Comparison of ENCODE assay signal across 1 cellular context in the genomic region with DNA sequence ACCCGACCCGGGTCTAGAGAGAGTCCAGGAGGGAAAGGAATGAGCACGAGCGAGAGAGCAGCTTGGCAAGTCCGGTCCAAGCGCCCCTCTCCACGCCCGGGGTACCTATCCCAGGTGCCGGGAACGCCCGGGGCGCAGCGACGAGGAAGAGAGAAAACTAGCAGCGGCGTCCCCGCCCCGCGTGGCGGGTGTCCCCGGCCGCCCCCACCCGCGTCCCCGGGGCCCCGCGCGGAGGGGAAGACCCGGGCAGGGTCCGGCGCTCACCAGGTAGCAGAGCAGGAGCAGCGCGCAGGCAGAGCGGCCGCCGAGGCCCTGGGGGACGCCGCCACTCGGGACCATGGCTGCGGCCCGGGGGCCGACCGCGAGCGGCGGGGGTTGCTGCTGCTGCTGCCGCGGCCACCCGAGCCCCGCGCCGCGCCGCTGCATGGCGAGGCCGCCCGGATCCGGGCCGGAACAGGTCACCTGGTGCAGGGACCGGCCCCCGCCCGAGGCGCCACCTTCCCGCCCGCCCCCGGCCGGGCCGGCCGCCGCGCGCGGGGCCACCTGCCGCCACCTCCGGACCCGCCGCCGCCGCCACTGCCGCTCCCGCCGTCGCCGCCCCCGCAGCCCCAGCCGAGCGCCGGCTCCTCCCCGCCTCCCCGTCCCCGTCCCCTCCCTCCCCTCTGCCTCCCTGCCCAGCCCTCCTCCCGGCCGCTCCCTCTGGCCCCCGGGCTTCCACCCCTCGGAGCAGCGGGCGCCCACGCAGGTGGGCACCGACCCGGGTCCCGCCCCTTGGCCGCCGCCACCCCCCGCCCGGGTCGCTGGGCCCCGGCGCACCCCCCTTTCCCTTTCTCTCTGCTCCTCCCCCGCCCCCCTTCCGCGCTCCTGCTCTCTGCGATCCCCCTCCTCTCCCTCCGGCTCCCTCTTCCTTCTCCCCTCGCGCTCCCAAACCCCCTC.
A peak's percentile ranks its signal among the peaks of the same experiment; 100 is the strongest.
TF ChIP-seq lines count a peak whose summit lies in the region.

A gene (minus strand): TSS at position 578 of the 936 bp plus-strand sequence. CDS start 152 bp downstream, at position 426.

TF ChIP-seq in H1, 55 proteins besides CTCF, POLR2A, EP300 and RAD21:
- TF ChIP-seq SIRT6 (IDR thresholded peaks at IDR 0.05; ENCODE audit: low read length) (no peak), SP2 (IDR thresholded peaks at IDR 0.05; ENCODE audit: low read length) (no peak), SIN3A (conservative IDR thresholded peaks at IDR 0.05 in 1 of 2, IDR thresholded peaks at IDR 0.05 in 1 of 2; ENCODE audit: low read depth in 1 of 2, low read length in 2 of 2) (no peak; a peak in 1 of 4 replicates), SUZ12 (IDR thresholded peaks at IDR 0.05; ENCODE audit: low read length) (peak; percentile 36; the same call in 1 of the 2 replicates), KDM4A (IDR thresholded peaks at IDR 0.05; ENCODE audit: low read depth, low read length, severe bottlenecking) (peak; percentile 53), CHD2 (IDR thresholded peaks at IDR 0.05; ENCODE audit: low read length) (no peak), CBX5 (IDR thresholded peaks at IDR 0.05; ENCODE audit: low read depth, low read length) (no peak), TAF1 (IDR thresholded peaks at IDR 0.05; ENCODE audit: low read depth, low read length) (peak; percentile 23; the same call in 1 of the 2 replicates), RXRA (IDR thresholded peaks at IDR 0.05; ENCODE audit: insufficient read depth, low read depth, low read length) (no peak), NANOG (IDR thresholded peaks at IDR 0.05; ENCODE audit: insufficient read depth, low read depth, low read length, poor library complexity, severe bottlenecking) (no peak), GTF2F1 (IDR thresholded peaks at IDR 0.05; ENCODE audit: borderline replicate concordance, low read depth, low read length) (no peak), SIX5 (IDR thresholded peaks at IDR 0.05; ENCODE audit: low read depth, low read length) (no peak), GABPA (IDR thresholded peaks at IDR 0.05; ENCODE audit: borderline replicate concordance, insufficient read depth, low read length) (no peak), CBX8 (IDR thresholded peaks at IDR 0.05; ENCODE audit: borderline replicate concordance, low read depth, low read length) (no peak), JUN (IDR thresholded peaks at IDR 0.05; ENCODE audit: low read depth, low read length) (no peak), CREB1 (IDR thresholded peaks at IDR 0.05) (no peak), BACH1 (IDR thresholded peaks at IDR 0.05; ENCODE audit: low read length) (no peak), SAP30 (IDR thresholded peaks at IDR 0.05; ENCODE audit: insufficient read depth, insufficient replicate concordance, low read length) (no peak), TEAD4 (IDR thresholded peaks at IDR 0.05; ENCODE audit: low read depth, low read length) (no peak), RBBP5 (IDR thresholded peaks at IDR 0.05; ENCODE audit: borderline replicate concordance, low read depth, low read length) (peak; percentile 29; the same call in 1 of the 2 replicates), KDM1A (IDR thresholded peaks at IDR 0.05; ENCODE audit: borderline replicate concordance, low read length) (no peak), SP4 (IDR thresholded peaks at IDR 0.05; ENCODE audit: low read length) (no peak), KDM5A (IDR thresholded peaks at IDR 0.05; ENCODE audit: low read length) (no peak), JUND (IDR thresholded peaks at IDR 0.05; ENCODE audit: low read length) (no peak), SP1 (IDR thresholded peaks at IDR 0.05; ENCODE audit: low read depth, low read length) (no peak), MAFK (IDR thresholded peaks at IDR 0.05; ENCODE audit: low read depth, low read length) (no peak), BRCA1 (IDR thresholded peaks at IDR 0.05; ENCODE audit: low read depth, low read length) (no peak), PHF8 (conservative IDR thresholded peaks at IDR 0.05; ENCODE audit: low read depth, low read length) (peak; percentile 34; the same call in 1 of the 2 replicates), HDAC6 (IDR thresholded peaks at IDR 0.05; ENCODE audit: low read depth, low read length) (no peak), RNF2 (IDR thresholded peaks at IDR 0.05; ENCODE audit: borderline replicate concordance, low read depth, low read length, missing control alignments, poor library complexity, severe bottlenecking) (no peak), CHD1 (IDR thresholded peaks at IDR 0.05; ENCODE audit: low read depth, low read length) (no peak), CTBP2 (IDR thresholded peaks at IDR 0.05; ENCODE audit: borderline replicate concordance, insufficient read depth, insufficient read length, low read length) (no peak), POLR2AphosphoS5 (IDR thresholded peaks at IDR 0.05; ENCODE audit: low read depth, low read length) (no peak), CEBPB (IDR thresholded peaks at IDR 0.05; ENCODE audit: low read depth, low read length) (no peak), SRF (IDR thresholded peaks at IDR 0.05; ENCODE audit: low read depth, low read length) (no peak), POU5F1 (IDR thresholded peaks at IDR 0.05; ENCODE audit: low read depth, low read length) (no peak), EGR1 (IDR thresholded peaks at IDR 0.05; ENCODE audit: borderline replicate concordance, low read depth, low read length) (peak; percentile 21; the same call in 1 of the 2 replicates)
- TF ChIP-seq, protein P1, sequence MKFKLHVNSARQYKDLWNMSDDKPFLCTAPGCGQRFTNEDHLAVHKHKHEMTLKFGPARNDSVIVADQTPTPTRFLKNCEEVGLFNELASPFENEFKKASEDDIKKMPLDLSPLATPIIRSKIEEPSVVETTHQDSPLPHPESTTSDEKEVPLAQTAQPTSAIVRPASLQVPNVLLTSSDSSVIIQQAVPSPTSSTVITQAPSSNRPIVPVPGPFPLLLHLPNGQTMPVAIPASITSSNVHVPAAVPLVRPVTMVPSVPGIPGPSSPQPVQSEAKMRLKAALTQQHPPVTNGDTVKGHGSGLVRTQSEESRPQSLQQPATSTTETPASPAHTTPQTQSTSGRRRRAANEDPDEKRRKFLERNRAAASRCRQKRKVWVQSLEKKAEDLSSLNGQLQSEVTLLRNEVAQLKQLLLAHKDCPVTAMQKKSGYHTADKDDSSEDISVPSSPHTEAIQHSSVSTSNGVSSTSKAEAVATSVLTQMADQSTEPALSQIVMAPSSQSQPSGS (IDR thresholded peaks at IDR 0.05; ENCODE audit: low read length) = no peak
- TF ChIP-seq, protein P2, sequence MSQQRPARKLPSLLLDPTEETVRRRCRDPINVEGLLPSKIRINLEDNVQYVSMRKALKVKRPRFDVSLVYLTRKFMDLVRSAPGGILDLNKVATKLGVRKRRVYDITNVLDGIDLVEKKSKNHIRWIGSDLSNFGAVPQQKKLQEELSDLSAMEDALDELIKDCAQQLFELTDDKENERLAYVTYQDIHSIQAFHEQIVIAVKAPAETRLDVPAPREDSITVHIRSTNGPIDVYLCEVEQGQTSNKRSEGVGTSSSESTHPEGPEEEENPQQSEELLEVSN (IDR thresholded peaks at IDR 0.05) = no peak
- TF ChIP-seq, protein P3, sequence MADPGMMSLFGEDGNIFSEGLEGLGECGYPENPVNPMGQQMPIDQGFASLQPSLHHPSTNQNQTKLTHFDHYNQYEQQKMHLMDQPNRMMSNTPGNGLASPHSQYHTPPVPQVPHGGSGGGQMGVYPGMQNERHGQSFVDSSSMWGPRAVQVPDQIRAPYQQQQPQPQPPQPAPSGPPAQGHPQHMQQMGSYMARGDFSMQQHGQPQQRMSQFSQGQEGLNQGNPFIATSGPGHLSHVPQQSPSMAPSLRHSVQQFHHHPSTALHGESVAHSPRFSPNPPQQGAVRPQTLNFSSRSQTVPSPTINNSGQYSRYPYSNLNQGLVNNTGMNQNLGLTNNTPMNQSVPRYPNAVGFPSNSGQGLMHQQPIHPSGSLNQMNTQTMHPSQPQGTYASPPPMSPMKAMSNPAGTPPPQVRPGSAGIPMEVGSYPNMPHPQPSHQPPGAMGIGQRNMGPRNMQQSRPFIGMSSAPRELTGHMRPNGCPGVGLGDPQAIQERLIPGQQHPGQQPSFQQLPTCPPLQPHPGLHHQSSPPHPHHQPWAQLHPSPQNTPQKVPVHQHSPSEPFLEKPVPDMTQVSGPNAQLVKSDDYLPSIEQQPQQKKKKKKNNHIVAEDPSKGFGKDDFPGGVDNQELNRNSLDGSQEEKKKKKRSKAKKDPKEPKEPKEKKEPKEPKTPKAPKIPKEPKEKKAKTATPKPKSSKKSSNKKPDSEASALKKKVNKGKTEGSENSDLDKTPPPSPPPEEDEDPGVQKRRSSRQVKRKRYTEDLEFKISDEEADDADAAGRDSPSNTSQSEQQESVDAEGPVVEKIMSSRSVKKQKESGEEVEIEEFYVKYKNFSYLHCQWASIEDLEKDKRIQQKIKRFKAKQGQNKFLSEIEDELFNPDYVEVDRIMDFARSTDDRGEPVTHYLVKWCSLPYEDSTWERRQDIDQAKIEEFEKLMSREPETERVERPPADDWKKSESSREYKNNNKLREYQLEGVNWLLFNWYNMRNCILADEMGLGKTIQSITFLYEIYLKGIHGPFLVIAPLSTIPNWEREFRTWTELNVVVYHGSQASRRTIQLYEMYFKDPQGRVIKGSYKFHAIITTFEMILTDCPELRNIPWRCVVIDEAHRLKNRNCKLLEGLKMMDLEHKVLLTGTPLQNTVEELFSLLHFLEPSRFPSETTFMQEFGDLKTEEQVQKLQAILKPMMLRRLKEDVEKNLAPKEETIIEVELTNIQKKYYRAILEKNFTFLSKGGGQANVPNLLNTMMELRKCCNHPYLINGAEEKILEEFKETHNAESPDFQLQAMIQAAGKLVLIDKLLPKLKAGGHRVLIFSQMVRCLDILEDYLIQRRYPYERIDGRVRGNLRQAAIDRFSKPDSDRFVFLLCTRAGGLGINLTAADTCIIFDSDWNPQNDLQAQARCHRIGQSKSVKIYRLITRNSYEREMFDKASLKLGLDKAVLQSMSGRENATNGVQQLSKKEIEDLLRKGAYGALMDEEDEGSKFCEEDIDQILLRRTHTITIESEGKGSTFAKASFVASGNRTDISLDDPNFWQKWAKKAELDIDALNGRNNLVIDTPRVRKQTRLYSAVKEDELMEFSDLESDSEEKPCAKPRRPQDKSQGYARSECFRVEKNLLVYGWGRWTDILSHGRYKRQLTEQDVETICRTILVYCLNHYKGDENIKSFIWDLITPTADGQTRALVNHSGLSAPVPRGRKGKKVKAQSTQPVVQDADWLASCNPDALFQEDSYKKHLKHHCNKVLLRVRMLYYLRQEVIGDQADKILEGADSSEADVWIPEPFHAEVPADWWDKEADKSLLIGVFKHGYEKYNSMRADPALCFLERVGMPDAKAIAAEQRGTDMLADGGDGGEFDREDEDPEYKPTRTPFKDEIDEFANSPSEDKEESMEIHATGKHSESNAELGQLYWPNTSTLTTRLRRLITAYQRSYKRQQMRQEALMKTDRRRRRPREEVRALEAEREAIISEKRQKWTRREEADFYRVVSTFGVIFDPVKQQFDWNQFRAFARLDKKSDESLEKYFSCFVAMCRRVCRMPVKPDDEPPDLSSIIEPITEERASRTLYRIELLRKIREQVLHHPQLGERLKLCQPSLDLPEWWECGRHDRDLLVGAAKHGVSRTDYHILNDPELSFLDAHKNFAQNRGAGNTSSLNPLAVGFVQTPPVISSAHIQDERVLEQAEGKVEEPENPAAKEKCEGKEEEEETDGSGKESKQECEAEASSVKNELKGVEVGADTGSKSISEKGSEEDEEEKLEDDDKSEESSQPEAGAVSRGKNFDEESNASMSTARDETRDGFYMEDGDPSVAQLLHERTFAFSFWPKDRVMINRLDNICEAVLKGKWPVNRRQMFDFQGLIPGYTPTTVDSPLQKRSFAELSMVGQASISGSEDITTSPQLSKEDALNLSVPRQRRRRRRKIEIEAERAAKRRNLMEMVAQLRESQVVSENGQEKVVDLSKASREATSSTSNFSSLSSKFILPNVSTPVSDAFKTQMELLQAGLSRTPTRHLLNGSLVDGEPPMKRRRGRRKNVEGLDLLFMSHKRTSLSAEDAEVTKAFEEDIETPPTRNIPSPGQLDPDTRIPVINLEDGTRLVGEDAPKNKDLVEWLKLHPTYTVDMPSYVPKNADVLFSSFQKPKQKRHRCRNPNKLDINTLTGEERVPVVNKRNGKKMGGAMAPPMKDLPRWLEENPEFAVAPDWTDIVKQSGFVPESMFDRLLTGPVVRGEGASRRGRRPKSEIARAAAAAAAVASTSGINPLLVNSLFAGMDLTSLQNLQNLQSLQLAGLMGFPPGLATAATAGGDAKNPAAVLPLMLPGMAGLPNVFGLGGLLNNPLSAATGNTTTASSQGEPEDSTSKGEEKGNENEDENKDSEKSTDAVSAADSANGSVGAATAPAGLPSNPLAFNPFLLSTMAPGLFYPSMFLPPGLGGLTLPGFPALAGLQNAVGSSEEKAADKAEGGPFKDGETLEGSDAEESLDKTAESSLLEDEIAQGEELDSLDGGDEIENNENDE (IDR thresholded peaks at IDR 0.05; ENCODE audit: insufficient replicate concordance, low read length) = no peak
- TF ChIP-seq, protein P4, sequence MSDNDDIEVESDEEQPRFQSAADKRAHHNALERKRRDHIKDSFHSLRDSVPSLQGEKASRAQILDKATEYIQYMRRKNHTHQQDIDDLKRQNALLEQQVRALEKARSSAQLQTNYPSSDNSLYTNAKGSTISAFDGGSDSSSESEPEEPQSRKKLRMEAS (IDR thresholded peaks at IDR 0.05) = no peak
